Comparison of ENCODE assay signal across 1 cellular context in the genomic region with DNA sequence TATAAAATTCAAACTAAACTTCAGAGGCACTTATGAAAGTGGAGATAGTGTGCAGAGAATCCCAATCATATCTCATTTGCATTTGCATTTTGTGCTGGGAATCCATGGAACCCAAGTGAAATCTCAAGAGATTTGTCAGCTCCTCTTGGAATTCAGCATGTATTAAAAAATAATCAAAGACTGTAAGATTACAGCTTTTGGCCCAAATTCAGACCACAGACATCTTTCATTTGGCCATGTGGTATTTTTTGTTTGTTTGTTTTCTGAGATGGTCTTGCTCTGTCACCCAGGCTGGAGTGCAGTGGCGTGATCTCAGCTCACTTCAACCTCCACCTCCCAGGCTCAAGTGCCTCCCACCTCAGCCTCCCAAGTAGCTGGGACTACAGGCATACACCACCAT.
TF ChIP-seq lines count a peak whose summit lies in the region.

No MANE protein-coding gene starts in this region.

TF ChIP-seq in HepG2, 621 proteins besides CTCF, POLR2A, EP300 and RAD21:
- TF ChIP-seq HNF4G (IDR thresholded peaks at IDR 0.05; ENCODE audit: borderline replicate concordance, low read depth, low read length) (no peak), HNF4G (CRISPR knock-in tag; IDR thresholded peaks at IDR 0.05; ENCODE audit: borderline replicate concordance, low read depth) (no peak), SRF (IDR thresholded peaks at IDR 0.05; ENCODE audit: low read depth, low read length) (no peak), RFXAP (CRISPR knock-in tag; IDR thresholded peaks at IDR 0.05; ENCODE audit: borderline replicate concordance) (no peak), GABPA (IDR thresholded peaks at IDR 0.05; ENCODE audit: low read depth, low read length) (no peak), GABPA (CRISPR knock-in tag; IDR thresholded peaks at IDR 0.05; ENCODE audit: low read depth) (no peak), ZNF720 (CRISPR knock-in tag; IDR thresholded peaks at IDR 0.05) (no peak), HDAC1 (CRISPR knock-in tag; IDR thresholded peaks at IDR 0.05) (no peak), ZNF605 (CRISPR knock-in tag; IDR thresholded peaks at IDR 0.05) (no peak)
- TF ChIP-seq, protein P1, sequence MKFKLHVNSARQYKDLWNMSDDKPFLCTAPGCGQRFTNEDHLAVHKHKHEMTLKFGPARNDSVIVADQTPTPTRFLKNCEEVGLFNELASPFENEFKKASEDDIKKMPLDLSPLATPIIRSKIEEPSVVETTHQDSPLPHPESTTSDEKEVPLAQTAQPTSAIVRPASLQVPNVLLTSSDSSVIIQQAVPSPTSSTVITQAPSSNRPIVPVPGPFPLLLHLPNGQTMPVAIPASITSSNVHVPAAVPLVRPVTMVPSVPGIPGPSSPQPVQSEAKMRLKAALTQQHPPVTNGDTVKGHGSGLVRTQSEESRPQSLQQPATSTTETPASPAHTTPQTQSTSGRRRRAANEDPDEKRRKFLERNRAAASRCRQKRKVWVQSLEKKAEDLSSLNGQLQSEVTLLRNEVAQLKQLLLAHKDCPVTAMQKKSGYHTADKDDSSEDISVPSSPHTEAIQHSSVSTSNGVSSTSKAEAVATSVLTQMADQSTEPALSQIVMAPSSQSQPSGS (CRISPR knock-in tag; IDR thresholded peaks at IDR 0.05): no peak
- TF ChIP-seq, protein P2, sequence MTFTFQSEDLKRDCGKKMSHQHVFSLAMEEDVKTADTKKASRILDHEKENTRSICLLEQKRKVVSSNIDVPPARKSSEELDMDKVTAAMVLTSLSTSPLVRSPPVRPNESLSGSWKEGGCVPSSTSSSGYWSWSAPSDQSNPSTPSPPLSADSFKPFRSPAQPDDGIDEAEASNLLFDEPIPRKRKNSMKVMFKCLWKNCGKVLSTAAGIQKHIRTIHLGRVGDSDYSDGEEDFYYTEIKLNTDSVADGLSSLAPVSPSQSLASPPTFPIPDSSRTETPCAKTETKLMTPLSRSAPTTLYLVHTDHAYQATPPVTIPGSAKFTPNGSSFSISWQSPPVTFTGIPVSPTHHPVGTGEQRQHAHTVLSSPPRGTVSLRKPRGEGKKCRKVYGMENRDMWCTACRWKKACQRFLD (CRISPR knock-in tag; IDR thresholded peaks at IDR 0.05; ENCODE audit: borderline replicate concordance): no peak
